ENCODE assay signal across 2 cellular contexts in the genomic region with DNA sequence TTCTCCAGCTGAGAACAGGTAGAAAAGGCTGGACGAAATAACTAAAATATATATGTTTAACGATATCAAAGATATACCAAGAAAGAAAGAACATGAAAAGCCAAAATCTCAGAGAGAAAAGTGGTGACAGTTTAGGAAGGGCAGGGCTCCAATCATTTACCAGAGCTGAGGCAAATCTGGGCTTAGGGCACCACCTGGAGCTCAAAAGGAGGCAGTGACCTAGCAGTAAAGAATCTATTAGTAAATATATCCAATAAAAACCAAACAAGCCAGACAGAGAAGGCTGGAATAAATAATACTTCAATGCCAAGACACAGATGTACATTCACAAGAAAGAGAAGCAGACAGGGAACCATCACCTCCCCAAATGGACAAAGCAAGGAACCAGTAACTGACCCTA.
A peak's percentile ranks its signal among the peaks of the same experiment; 100 is the strongest.
TF ChIP-seq lines count a peak whose summit lies in the region.

No MANE protein-coding gene starts in this region.

TF ChIP-seq in SK-N-SH, 30 proteins besides CTCF, POLR2A, EP300 and RAD21 (continued from another document):
- TF ChIP-seq, protein P1, sequence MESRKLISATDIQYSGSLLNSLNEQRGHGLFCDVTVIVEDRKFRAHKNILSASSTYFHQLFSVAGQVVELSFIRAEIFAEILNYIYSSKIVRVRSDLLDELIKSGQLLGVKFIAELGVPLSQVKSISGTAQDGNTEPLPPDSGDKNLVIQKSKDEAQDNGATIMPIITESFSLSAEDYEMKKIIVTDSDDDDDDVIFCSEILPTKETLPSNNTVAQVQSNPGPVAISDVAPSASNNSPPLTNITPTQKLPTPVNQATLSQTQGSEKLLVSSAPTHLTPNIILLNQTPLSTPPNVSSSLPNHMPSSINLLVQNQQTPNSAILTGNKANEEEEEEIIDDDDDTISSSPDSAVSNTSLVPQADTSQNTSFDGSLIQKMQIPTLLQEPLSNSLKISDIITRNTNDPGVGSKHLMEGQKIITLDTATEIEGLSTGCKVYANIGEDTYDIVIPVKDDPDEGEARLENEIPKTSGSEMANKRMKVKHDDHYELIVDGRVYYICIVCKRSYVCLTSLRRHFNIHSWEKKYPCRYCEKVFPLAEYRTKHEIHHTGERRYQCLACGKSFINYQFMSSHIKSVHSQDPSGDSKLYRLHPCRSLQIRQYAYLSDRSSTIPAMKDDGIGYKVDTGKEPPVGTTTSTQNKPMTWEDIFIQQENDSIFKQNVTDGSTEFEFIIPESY (IDR thresholded peaks at IDR 0.05; ENCODE audit: borderline replicate concordance, low read depth): no peak

TF ChIP-seq in K562, 482 proteins besides CTCF, POLR2A, EP300 and RAD21:
- TF ChIP-seq, protein P2, sequence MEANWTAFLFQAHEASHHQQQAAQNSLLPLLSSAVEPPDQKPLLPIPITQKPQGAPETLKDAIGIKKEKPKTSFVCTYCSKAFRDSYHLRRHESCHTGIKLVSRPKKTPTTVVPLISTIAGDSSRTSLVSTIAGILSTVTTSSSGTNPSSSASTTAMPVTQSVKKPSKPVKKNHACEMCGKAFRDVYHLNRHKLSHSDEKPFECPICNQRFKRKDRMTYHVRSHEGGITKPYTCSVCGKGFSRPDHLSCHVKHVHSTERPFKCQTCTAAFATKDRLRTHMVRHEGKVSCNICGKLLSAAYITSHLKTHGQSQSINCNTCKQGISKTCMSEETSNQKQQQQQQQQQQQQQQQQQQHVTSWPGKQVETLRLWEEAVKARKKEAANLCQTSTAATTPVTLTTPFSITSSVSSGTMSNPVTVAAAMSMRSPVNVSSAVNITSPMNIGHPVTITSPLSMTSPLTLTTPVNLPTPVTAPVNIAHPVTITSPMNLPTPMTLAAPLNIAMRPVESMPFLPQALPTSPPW (CRISPR knock-in tag; IDR thresholded peaks at IDR 0.05): no peak
- 0 out of 2 replicates have a peak, but pooled peaks have one; percentile 31 for TF ChIP-seq SMC3 (conservative IDR thresholded peaks at IDR 0.05; ENCODE audit: insufficient read depth, low read depth, low read length)
- TF ChIP-seq NR4A1 (CRISPR knock-in tag; IDR thresholded peaks at IDR 0.05): no peak
- TF ChIP-seq NR4A1 (tag; IDR thresholded peaks at IDR 0.05): no peak
- no peak for TF ChIP-seq ZC3H4 (CRISPR knock-in tag; IDR thresholded peaks at IDR 0.05; ENCODE audit: borderline replicate concordance)
